13 cellular contexts compared by ENCODE assay signal in the genomic region with DNA sequence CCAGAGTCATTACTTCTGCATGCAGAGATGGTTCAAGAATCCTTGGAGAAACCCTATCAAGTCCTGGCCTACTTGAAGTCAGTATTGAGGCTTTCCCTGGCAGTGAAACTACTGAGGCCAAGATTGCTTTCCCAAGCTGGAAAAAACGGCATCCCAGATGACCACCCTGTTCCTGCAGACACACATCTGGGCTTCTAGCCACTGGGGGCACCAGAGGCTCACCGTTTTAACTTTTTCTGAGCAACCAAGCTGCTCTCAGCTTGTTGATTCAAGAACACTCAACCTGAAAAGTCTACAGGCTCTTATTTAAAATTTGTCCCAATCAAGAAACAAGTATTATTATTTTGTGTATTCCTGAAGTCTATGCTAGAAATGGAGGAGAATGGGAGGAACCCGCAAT.
DNase-seq lines count a peak whose midpoint lies in the region; ATAC-seq, FAIRE-seq and TF ChIP-seq lines count a peak whose summit lies in the region.
"Had no signal": no experiment of that assay in that cellular context is flagged by ENCODE, and none has a peak within 500 bp of the region (broad histone marks: within the 10 kb centered on the region; RNA-seq: fewer than 3 reads in every experiment).

No MANE protein-coding gene starts in this region.

- no peak overlapping the region for H2BK12ac ChIP-seq in trophoblast cell (ENCODE audit: low read length)

- intact Hi-C loops in endothelial cell of umbilical vein (cut with micrococcal nuclease) = no loop called here

- H3K9ac ChIP-seq in endothelial cell of umbilical vein (replicated peaks; ENCODE audit: extremely low read depth, insufficient read depth, low read length) (no peak overlapping the region), trophoblast cell (ENCODE audit: low read length) (no peak overlapping the region)

- WGBS in trophoblast cell (ENCODE audit: extremely low coverage, insufficient coverage, insufficient read length) = no CpG with 5 or more reads among the region's 3 CpGs

- H3K4ac ChIP-seq in trophoblast cell (ENCODE audit: low read depth, low read length) = no peak overlapping the region

- CTCF ChIA-PET in endothelial cell of umbilical vein (lab: Charles Lee) = interaction anchor here (1.0 to 1.6 kb wide), 3 partner anchors 9 to 1199 kb away, joined by 3 to 5 read pairs (median 4); a partner anchor contains a TSS

- no peak overlapping the region for H2AK5ac ChIP-seq in trophoblast cell (ENCODE audit: low read length)

- H3K27me3 ChIP-seq in endothelial cell of umbilical vein (ENCODE audit: control insufficient read depth in 2 of 2, insufficient read depth in 2 of 2, low read length in 2 of 2) = no peaks in the 10 kb centered on the region
- no peaks in the 10 kb centered on the region for H3K27me3 ChIP-seq in trophoblast cell (ENCODE audit: insufficient read depth, low read length)

- TF ChIP-seq CTCF in endothelial cell of umbilical vein (IDR thresholded peaks at IDR 0.05; ENCODE audit: extremely low read depth in 1 of 2, insufficient read depth in 1 of 2, low read depth in 1 of 2, low read length in 2 of 2) = peak; percentile 25 to 34

- no peaks in the 10 kb centered on the region for H4K20me1 ChIP-seq in endothelial cell of umbilical vein (replicated peaks; ENCODE audit: control insufficient read depth, extremely low read depth, insufficient read depth, low read length)

- dilution Hi-C loops in endothelial cell of umbilical vein (cut with MboI; ENCODE audit: extremely low pct_ligation_motif_present, low sequenced_read_pairs) = no loop called here

- H3K4me2 ChIP-seq in endothelial cell of umbilical vein (ENCODE audit: insufficient read depth, low read length) = no peak overlapping the region
- no peak overlapping the region for H3K4me2 ChIP-seq in trophoblast cell (ENCODE audit: low read length)

- no peaks in the 10 kb centered on the region for H3K4me1 ChIP-seq in endothelial cell of umbilical vein (ENCODE audit: control insufficient read depth, extremely low read depth, insufficient read depth, low read length)
- H3K4me1 ChIP-seq in trophoblast cell (ENCODE audit: control insufficient read depth in 1 of 2, insufficient read depth in 2 of 2, low read length in 2 of 2) = no peaks in the 10 kb centered on the region

- no peak overlapping the region for H3K18ac ChIP-seq in trophoblast cell (ENCODE audit: low read length)

- H3K9me3 ChIP-seq in endothelial cell of umbilical vein (replicated peaks; ENCODE audit: control insufficient read depth, insufficient read depth, low read length) = no peaks in the 10 kb centered on the region
- peaks cover 5% of the 10 kb centered on the region for H3K9me3 ChIP-seq in trophoblast cell (ENCODE audit: insufficient read depth, low read depth, low read length)

- H2BK120ac ChIP-seq in trophoblast cell (ENCODE audit: insufficient read depth, low read length, poor library complexity) = no peak overlapping the region

- peak; percentile 21 for DNase-seq in NCI-H2171 treated with DMSO at 0.1 percent for 48 hours (lab: John Stamatoyannopoulos, UW)
- no peak for DNase-seq in NCI-H2171 (lab: John Stamatoyannopoulos, UW)
- DNase-seq in NCI-H69 (lab: John Stamatoyannopoulos, UW) = peak; percentile 16
- peak; percentile 22 for DNase-seq in endothelial cell of umbilical vein (ENCODE audit: low read depth, low spot score)
- DNase-seq in trophoblast cell = peak; percentile 52 to 64
- no peak for DNase-seq in germinal center (ENCODE audit: low spot score)
- DNase-seq in GM19238 (ENCODE audit: insufficient read length, low spot score) = no peak
- DNase-seq: hippocampal formation, SHP77 treated with DMSO at 0.1 percent for 48 hours had no signal

- H3K4me3 ChIP-seq in endothelial cell of umbilical vein (replicated peaks in 1 of 3; ENCODE audit: insufficient read depth in 1 of 3, low read depth in 1 of 3, low read length in 3 of 3) = no peak overlapping the region
- no peak overlapping the region for H3K4me3 ChIP-seq in trophoblast cell (ENCODE audit: low read depth, low read length)

- no peak overlapping the region for H4K91ac ChIP-seq in trophoblast cell (ENCODE audit: low read depth, low read length)

- POLR2A ChIA-PET in endothelial cell of umbilical vein (lab: Charles Lee) = no interaction called here

- H3K23ac ChIP-seq in trophoblast cell (ENCODE audit: low read length) = no peak overlapping the region

- no peaks in the 10 kb centered on the region for H3K79me1 ChIP-seq in trophoblast cell (ENCODE audit: low read length)

- no peak overlapping the region for H3K14ac ChIP-seq in trophoblast cell (ENCODE audit: low read length)

- no peak overlapping the region for H2BK5ac ChIP-seq in trophoblast cell (ENCODE audit: low read depth, low read length, poor library complexity)

- H3K79me2 ChIP-seq in endothelial cell of umbilical vein (ENCODE audit: control insufficient read depth, insufficient read depth, low read length) = no peaks in the 10 kb centered on the region
- H3K79me2 ChIP-seq in trophoblast cell (ENCODE audit: control insufficient read depth, insufficient read depth, low read length, poor library complexity) = no peaks in the 10 kb centered on the region

- no TSS peak for BruUV-seq in endothelial cell of umbilical vein (replicated peaks; lab: Mats Ljungman, UMichigan)

- no peaks in the 10 kb centered on the region for H3K36me3 ChIP-seq in endothelial cell of umbilical vein (ENCODE audit: control insufficient read depth in 2 of 2, extremely low read depth in 1 of 2, insufficient read depth in 2 of 2, low read length in 2 of 2)
- no peaks in the 10 kb centered on the region for H3K36me3 ChIP-seq in trophoblast cell (ENCODE audit: control insufficient read depth in 1 of 2, insufficient read depth in 2 of 2, low read length in 2 of 2)

- no peaks in the 10 kb centered on the region for H3K9me1 ChIP-seq in endothelial cell of umbilical vein (replicated peaks; ENCODE audit: control insufficient read depth, extremely low read depth, insufficient read depth, low read length)

- H4K8ac ChIP-seq in trophoblast cell (ENCODE audit: low read depth, low read length) = no peak overlapping the region

- H3K27ac ChIP-seq in endothelial cell of umbilical vein (ENCODE audit: insufficient read depth, low read depth, low read length) = no peak overlapping the region
- no peak overlapping the region for H3K27ac ChIP-seq in trophoblast cell (ENCODE audit: low read depth, low read length)

- no peak for ATAC-seq in HG03442 (IDR thresholded peaks at IDR 0.05; ENCODE audit: unreplicated experiment)
- ATAC-seq: activated T-helper 17 cell treated with anti-CD3 and anti-CD28 coated beads, Interleukin-2, amount 50 U/mL, for 72 hours; stimulated activated memory B cell treated with anti-CD40 and anti-IgM and Interleukin-4, amounts not matched to agents 10 μg/mL and 1 μg/mL and 100 μg/mL, for 72 hours had no signal

- FAIRE-seq in endothelial cell of umbilical vein (lab: Jason Lieb, UNC) = no peak
- FAIRE-seq: GM19239 had no signal

- H2AFZ ChIP-seq in endothelial cell of umbilical vein (ENCODE audit: low read depth, low read length) (no peak overlapping the region), trophoblast cell (ENCODE audit: insufficient read depth, low read length, poor library complexity) (no peak overlapping the region)

- no peak for TF ChIP-seq POLR2A in endothelial cell of umbilical vein (IDR thresholded peaks at IDR 0.05; ENCODE audit: low read depth, low read length)

- H4K12ac ChIP-seq in trophoblast cell (ENCODE audit: low read depth, low read length) = no peak overlapping the region

TF ChIP-seq in endothelial cell of umbilical vein, 7 proteins besides CTCF, POLR2A, EP300 and RAD21:
- TF ChIP-seq FOS (IDR thresholded peaks at IDR 0.05; ENCODE audit: borderline replicate concordance, insufficient read depth, low read length) (no peak), EZH2 (IDR thresholded peaks at IDR 0.05; ENCODE audit: borderline replicate concordance, low read depth, low read length, severe bottlenecking) (no peak), POLR2AphosphoS5 (IDR thresholded peaks at IDR 0.05; ENCODE audit: insufficient read depth, low read depth, low read length) (no peak), MYC (IDR thresholded peaks at IDR 0.05; ENCODE audit: low read depth, low read length) (no peak), GATA2 (IDR thresholded peaks at IDR 0.05; ENCODE audit: insufficient read depth, insufficient read length, low read depth, low read length) (no peak), JUN (IDR thresholded peaks at IDR 0.05; ENCODE audit: borderline replicate concordance, insufficient read depth, insufficient read length, low read depth) (no peak)
- TF ChIP-seq, protein P1, sequence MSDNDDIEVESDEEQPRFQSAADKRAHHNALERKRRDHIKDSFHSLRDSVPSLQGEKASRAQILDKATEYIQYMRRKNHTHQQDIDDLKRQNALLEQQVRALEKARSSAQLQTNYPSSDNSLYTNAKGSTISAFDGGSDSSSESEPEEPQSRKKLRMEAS (IDR thresholded peaks at IDR 0.05; ENCODE audit: insufficient read depth, insufficient read length) = no peak
TF ChIP-seq in endothelial cell of umbilical vein: peak in this region for 0.

Comparison
In these comparisons a context has a peak if more than half of its experiments do, and no peak if none do; other contexts are left out.
1. DNase-seq: peak in NCI-H2171 treated with DMSO at 0.1 percent for 48 hours (single experiment), NCI-H69 (single experiment), endothelial cell of umbilical vein (single experiment) and trophoblast cell (2 of 2); none in NCI-H2171 (single experiment), germinal center (single experiment) and GM19238 (single experiment).